ENCODE assay signal across 1 cellular context in the genomic region with DNA sequence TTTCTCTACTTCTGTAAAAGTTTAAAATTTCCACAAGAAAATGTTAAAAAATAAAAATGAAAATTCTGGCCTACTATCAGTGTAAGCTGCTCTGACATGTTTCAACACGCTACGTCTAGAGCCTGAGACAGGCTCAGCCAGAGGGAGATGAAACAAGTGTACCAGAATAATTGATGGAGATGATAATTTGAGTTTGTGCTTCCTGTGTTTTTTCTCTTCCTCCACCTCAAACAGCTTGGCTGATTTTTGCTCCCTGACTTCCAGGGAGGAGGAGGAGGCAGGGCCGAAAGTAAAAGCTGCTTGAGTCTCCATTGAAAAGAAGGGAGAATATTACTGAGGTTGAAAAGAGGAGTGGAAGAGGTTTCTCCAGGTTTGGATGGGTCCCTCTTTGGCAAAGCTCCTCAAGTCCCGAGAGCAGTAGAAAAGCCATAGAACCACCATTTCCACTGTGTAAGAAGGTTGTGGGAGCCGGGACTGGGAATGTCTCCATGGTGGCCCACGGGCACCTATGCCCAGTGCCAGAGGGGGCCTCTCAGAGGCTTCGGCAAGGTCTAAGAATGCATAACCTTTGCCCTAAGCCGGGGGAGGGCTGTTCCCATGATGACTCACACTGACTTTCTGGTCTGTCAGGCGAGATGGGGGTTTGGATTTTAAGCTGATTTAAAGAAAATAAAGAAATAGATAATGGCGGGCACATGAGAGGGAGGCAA.
TF ChIP-seq lines count a peak whose summit lies in the region.

No MANE protein-coding gene starts in this region.

TF ChIP-seq in HCT116, 20 proteins besides CTCF, POLR2A, EP300 and RAD21:
- TF ChIP-seq, protein P1, sequence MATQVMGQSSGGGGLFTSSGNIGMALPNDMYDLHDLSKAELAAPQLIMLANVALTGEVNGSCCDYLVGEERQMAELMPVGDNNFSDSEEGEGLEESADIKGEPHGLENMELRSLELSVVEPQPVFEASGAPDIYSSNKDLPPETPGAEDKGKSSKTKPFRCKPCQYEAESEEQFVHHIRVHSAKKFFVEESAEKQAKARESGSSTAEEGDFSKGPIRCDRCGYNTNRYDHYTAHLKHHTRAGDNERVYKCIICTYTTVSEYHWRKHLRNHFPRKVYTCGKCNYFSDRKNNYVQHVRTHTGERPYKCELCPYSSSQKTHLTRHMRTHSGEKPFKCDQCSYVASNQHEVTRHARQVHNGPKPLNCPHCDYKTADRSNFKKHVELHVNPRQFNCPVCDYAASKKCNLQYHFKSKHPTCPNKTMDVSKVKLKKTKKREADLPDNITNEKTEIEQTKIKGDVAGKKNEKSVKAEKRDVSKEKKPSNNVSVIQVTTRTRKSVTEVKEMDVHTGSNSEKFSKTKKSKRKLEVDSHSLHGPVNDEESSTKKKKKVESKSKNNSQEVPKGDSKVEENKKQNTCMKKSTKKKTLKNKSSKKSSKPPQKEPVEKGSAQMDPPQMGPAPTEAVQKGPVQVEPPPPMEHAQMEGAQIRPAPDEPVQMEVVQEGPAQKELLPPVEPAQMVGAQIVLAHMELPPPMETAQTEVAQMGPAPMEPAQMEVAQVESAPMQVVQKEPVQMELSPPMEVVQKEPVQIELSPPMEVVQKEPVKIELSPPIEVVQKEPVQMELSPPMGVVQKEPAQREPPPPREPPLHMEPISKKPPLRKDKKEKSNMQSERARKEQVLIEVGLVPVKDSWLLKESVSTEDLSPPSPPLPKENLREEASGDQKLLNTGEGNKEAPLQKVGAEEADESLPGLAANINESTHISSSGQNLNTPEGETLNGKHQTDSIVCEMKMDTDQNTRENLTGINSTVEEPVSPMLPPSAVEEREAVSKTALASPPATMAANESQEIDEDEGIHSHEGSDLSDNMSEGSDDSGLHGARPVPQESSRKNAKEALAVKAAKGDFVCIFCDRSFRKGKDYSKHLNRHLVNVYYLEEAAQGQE (IDR thresholded peaks at IDR 0.05; ENCODE audit: low read depth) = no peak
- TF ChIP-seq ZNF274 (IDR thresholded peaks at IDR 0.05; ENCODE audit: low read depth, low read length) (no peak), EZH2phosphoT487 (IDR thresholded peaks at IDR 0.05; ENCODE audit: borderline replicate concordance) (no peak)
